Comparison of ENCODE assay signal across 1 cellular context in the genomic region with DNA sequence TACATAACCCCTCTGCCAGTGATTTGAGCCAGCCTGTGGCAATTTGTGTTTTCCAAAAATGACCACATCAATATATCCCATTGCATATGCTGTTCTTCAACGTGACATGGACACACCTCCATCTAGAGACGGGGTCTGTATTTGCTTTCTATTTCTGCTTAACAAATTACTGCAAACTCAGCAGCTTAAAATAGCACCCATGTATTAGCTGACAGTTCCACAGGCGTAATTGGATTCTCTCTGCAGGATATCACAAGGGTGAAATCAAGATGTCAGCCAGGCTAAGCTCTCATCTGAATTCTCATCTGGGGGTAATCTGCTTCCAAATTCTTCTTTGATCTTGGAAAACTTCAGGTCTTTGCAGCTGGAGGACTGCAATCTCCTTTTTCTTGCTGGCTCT.
A peak's percentile ranks its signal among the peaks of the same experiment; 100 is the strongest.
TF ChIP-seq lines count a peak whose summit lies in the region.

No MANE protein-coding gene starts in this region.

TF ChIP-seq in HepG2, 621 proteins besides CTCF, POLR2A, EP300 and RAD21:
- TF ChIP-seq MAFK (conservative IDR thresholded peaks at IDR 0.05 in 1 of 2, IDR thresholded peaks at IDR 0.05 in 1 of 2; ENCODE audit: low read length in 2 of 2) (peak; percentile 59 to 67; a peak in 3 of 4 replicates), MAFF (IDR thresholded peaks at IDR 0.05; ENCODE audit: low read depth, low read length) (0 out of 2 replicates have a peak, but pooled peaks have one; percentile 14), ZNF816 (CRISPR knock-in tag; IDR thresholded peaks at IDR 0.05; ENCODE audit: borderline replicate concordance) (no peak), LCORL (IDR thresholded peaks at IDR 0.05) (no peak), LCORL (CRISPR knock-in tag; IDR thresholded peaks at IDR 0.05) (no peak), ZNF891 (CRISPR knock-in tag; IDR thresholded peaks at IDR 0.05) (no peak)
- TF ChIP-seq, protein P1, sequence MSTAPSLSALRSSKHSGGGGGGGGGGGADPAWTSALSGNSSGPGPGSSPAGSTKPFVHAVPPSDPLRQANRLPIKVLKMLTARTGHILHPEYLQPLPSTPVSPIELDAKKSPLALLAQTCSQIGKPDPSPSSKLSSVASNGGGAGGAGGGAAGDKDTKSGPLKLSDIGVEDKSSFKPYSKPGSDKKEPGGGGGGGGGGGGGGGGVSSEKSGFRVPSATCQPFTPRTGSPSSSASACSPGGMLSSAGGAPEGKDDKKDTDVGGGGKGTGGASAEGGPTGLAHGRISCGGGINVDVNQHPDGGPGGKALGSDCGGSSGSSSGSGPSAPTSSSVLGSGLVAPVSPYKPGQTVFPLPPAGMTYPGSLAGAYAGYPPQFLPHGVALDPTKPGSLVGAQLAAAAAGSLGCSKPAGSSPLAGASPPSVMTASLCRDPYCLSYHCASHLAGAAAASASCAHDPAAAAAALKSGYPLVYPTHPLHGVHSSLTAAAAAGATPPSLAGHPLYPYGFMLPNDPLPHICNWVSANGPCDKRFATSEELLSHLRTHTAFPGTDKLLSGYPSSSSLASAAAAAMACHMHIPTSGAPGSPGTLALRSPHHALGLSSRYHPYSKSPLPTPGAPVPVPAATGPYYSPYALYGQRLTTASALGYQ (CRISPR knock-in tag; IDR thresholded peaks at IDR 0.05): no peak
- TF ChIP-seq, protein P2, sequence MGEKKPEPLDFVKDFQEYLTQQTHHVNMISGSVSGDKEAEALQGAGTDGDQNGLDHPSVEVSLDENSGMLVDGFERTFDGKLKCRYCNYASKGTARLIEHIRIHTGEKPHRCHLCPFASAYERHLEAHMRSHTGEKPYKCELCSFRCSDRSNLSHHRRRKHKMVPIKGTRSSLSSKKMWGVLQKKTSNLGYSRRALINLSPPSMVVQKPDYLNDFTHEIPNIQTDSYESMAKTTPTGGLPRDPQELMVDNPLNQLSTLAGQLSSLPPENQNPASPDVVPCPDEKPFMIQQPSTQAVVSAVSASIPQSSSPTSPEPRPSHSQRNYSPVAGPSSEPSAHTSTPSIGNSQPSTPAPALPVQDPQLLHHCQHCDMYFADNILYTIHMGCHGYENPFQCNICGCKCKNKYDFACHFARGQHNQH (CRISPR knock-in tag; IDR thresholded peaks at IDR 0.05): no peak
